ENCODE assay signal across 1 cellular context in genomic region chr20:41171736-41172295, GRCh38.
TF ChIP-seq lines count a peak whose summit lies in the region.

No MANE protein-coding gene starts in this region.

TF ChIP-seq in SK-N-SH treated with all-trans-retinoic acid at 6 μM for 48 hours, 23 proteins besides CTCF, POLR2A, EP300 and RAD21 (continued from another document):
- TF ChIP-seq, protein P1, sequence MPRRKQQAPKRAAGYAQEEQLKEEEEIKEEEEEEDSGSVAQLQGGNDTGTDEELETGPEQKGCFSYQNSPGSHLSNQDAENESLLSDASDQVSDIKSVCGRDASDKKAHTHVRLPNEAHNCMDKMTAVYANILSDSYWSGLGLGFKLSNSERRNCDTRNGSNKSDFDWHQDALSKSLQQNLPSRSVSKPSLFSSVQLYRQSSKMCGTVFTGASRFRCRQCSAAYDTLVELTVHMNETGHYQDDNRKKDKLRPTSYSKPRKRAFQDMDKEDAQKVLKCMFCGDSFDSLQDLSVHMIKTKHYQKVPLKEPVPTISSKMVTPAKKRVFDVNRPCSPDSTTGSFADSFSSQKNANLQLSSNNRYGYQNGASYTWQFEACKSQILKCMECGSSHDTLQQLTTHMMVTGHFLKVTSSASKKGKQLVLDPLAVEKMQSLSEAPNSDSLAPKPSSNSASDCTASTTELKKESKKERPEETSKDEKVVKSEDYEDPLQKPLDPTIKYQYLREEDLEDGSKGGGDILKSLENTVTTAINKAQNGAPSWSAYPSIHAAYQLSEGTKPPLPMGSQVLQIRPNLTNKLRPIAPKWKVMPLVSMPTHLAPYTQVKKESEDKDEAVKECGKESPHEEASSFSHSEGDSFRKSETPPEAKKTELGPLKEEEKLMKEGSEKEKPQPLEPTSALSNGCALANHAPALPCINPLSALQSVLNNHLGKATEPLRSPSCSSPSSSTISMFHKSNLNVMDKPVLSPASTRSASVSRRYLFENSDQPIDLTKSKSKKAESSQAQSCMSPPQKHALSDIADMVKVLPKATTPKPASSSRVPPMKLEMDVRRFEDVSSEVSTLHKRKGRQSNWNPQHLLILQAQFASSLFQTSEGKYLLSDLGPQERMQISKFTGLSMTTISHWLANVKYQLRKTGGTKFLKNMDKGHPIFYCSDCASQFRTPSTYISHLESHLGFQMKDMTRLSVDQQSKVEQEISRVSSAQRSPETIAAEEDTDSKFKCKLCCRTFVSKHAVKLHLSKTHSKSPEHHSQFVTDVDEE (CRISPR knock-in tag; IDR thresholded peaks at IDR 0.05): no peak
- TF ChIP-seq SNAI2 (CRISPR knock-in tag; IDR thresholded peaks at IDR 0.05): no peak
